ENCODE assay signal across 7 cellular contexts in genomic region chr12:103434165-103435105, GRCh38.
A peak's percentile ranks its signal among the peaks of the same experiment; 100 is the strongest.
DNase-seq lines count a peak whose midpoint lies in the region; FAIRE-seq and TF ChIP-seq lines count a peak whose summit lies in the region.
"Not testable (repeated sequence)": the region's sequence is repeated elsewhere in the genome, so short reads cannot be mapped to it uniquely, and the experiment has no call there.

No MANE protein-coding gene starts in this region.

- H3K4me3 ChIP-seq in MM.1S (ENCODE audit: low read length); bronchial epithelial cell (ENCODE audit: low read depth, low read length); keratinocyte (ENCODE audit: control insufficient read depth in 2 of 3, extremely low read depth in 1 of 3, insufficient read depth in 2 of 3, low read depth in 1 of 3, low read length in 3 of 3); trophoblast cell (ENCODE audit: low read depth, low read length): not testable (repeated sequence)

- H3K9ac ChIP-seq in MM.1S (ENCODE audit: low read length); keratinocyte (ENCODE audit: control insufficient read depth, extremely low read depth, insufficient read depth, low read length); trophoblast cell (ENCODE audit: low read length): not testable (repeated sequence)

- H3K4me2 ChIP-seq in MM.1S (ENCODE audit: low read depth, low read length): peak overlapping the region; percentile 4; the same call in 1 of the 2 replicates
- not testable (repeated sequence) for H3K4me2 ChIP-seq in keratinocyte (ENCODE audit: control insufficient read depth, extremely low read depth, insufficient read depth, low read depth, low read length); trophoblast cell (ENCODE audit: low read length)

- H3F3A ChIP-seq in MM.1S (ENCODE audit: insufficient read depth, low read length): not testable (repeated sequence)

- not testable (repeated sequence) for H4K20me1 ChIP-seq in MM.1S (ENCODE audit: insufficient read depth, low read length); keratinocyte (ENCODE audit: control insufficient read depth, extremely low read depth, insufficient read depth, low read length)

- H2BK120ac ChIP-seq in trophoblast cell (ENCODE audit: insufficient read depth, low read length, poor library complexity): not testable (repeated sequence)

- not testable (repeated sequence) for H3K4me1 ChIP-seq in MM.1S (ENCODE audit: low read length); keratinocyte (ENCODE audit: control insufficient read depth, extremely low read depth, insufficient read depth, low read length); trophoblast cell (ENCODE audit: control insufficient read depth in 1 of 2, insufficient read depth in 2 of 2, low read length in 2 of 2)

- H3K27ac ChIP-seq in MM.1S (ENCODE audit: low read length); keratinocyte (ENCODE audit: control insufficient read depth, insufficient read depth, low read length); trophoblast cell (ENCODE audit: low read depth, low read length): not testable (repeated sequence)

- H3K27me3 ChIP-seq in MM.1S (replicated peaks; ENCODE audit: insufficient read depth, low read length); bronchial epithelial cell (ENCODE audit: control insufficient read depth, insufficient read depth, low read length); keratinocyte (ENCODE audit: control insufficient read depth, extremely low read depth, insufficient read depth, low read length); trophoblast cell (ENCODE audit: insufficient read depth, low read length): not testable (repeated sequence)

- not testable (repeated sequence) for H3K79me1 ChIP-seq in trophoblast cell (ENCODE audit: low read length)

- not testable (repeated sequence) for H3K14ac ChIP-seq in trophoblast cell (ENCODE audit: low read length)

- H3K9me3 ChIP-seq in MM.1S (replicated peaks; ENCODE audit: insufficient read depth, low read length); keratinocyte (ENCODE audit: control insufficient read depth, low read depth, low read length); trophoblast cell (ENCODE audit: insufficient read depth, low read depth, low read length): not testable (repeated sequence)

- not testable (repeated sequence) for H2BK12ac ChIP-seq in trophoblast cell (ENCODE audit: low read length)

- peak; percentile 36 for FAIRE-seq in bronchial epithelial cell (lab: Jason Lieb, UNC)
- peak; percentile 13 for FAIRE-seq in keratinocyte (lab: Jason Lieb, UNC)

- H3K9me2 ChIP-seq in MM.1S (replicated peaks; ENCODE audit: insufficient read depth, low read length): not testable (repeated sequence)

- peak overlapping the region; percentile 57 for H3K4me3 Mint-ChIP-seq in T-helper 1 cell treated with Interleukin-12 subunit alpha and Interleukin-12 subunit beta and Interleukin-4 antibody, amounts not matched to agents 30 μg/mL and 1 μg/mL, for 36 hours
- peak overlapping the region; percentile 53 for H3K4me3 Mint-ChIP-seq in activated T-cell treated with anti-CD3 and anti-CD28 coated beads, Interleukin-2, amount 50 U/mL, for 24 hours

- H3K27me3 Mint-ChIP-seq in T-helper 1 cell treated with Interleukin-12 subunit alpha and Interleukin-12 subunit beta and Interleukin-4 antibody, amounts not matched to agents 30 μg/mL and 1 μg/mL, for 36 hours (ENCODE audit: low read depth); activated T-cell treated with anti-CD3 and anti-CD28 coated beads, Interleukin-2, amount 50 U/mL, for 24 hours: not testable (repeated sequence)

- H3K79me2 ChIP-seq in MM.1S (ENCODE audit: low read length); keratinocyte (ENCODE audit: control insufficient read depth, insufficient read depth, low read length); trophoblast cell (ENCODE audit: control insufficient read depth, insufficient read depth, low read length, poor library complexity): not testable (repeated sequence)

- H3K23ac ChIP-seq in trophoblast cell (ENCODE audit: low read length): not testable (repeated sequence)

- peak overlapping the region; percentile 14 for H4K91ac ChIP-seq in trophoblast cell (ENCODE audit: low read depth, low read length)

- H4K8ac ChIP-seq in trophoblast cell (ENCODE audit: low read depth, low read length): peak overlapping the region; percentile 54

- H3K9me1 ChIP-seq in keratinocyte (ENCODE audit: control insufficient read depth, extremely low read depth, insufficient read depth, low read length): not testable (repeated sequence)

- not testable (repeated sequence) for H2BK5ac ChIP-seq in trophoblast cell (ENCODE audit: low read depth, low read length, poor library complexity)

- TF ChIP-seq CTCF in MM.1S (IDR thresholded peaks at IDR 0.05; ENCODE audit: low read length); bronchial epithelial cell (IDR thresholded peaks at IDR 0.05; ENCODE audit: insufficient read depth, low read length, severe bottlenecking); keratinocyte (optimal IDR thresholded peaks at IDR 0.05 in 1 of 3, IDR thresholded peaks at IDR 0.05 in 1 of 3, conservative IDR thresholded peaks at IDR 0.05 in 1 of 3; ENCODE audit: extremely low read depth in 1 of 3, insufficient read depth in 2 of 3, low read length in 3 of 3): not testable (repeated sequence)

- dilution Hi-C loops in keratinocyte (cut with MboI; ENCODE audit: extremely low pct_ligation_motif_present, low sequenced_read_pairs): not testable (repeated sequence)

- H3K18ac ChIP-seq in trophoblast cell (ENCODE audit: low read length): not testable (repeated sequence)

- peak overlapping the region; percentile 63 for H3K27ac Mint-ChIP-seq in T-helper 1 cell treated with Interleukin-12 subunit alpha and Interleukin-12 subunit beta and Interleukin-4 antibody, amounts not matched to agents 30 μg/mL and 1 μg/mL, for 36 hours
- peak overlapping the region; percentile 29 for H3K27ac Mint-ChIP-seq in activated T-cell treated with anti-CD3 and anti-CD28 coated beads, Interleukin-2, amount 50 U/mL, for 24 hours

- H3K4ac ChIP-seq in trophoblast cell (ENCODE audit: low read depth, low read length): not testable (repeated sequence)

- H4K12ac ChIP-seq in trophoblast cell (ENCODE audit: low read depth, low read length): not testable (repeated sequence)

- peaks cover 21% of the 10 kb centered on the region for H3K36me3 Mint-ChIP-seq in T-helper 1 cell treated with Interleukin-12 subunit alpha and Interleukin-12 subunit beta and Interleukin-4 antibody, amounts not matched to agents 30 μg/mL and 1 μg/mL, for 36 hours (ENCODE audit: low read depth)
- H3K36me3 Mint-ChIP-seq in activated T-cell treated with anti-CD3 and anti-CD28 coated beads, Interleukin-2, amount 50 U/mL, for 24 hours (ENCODE audit: low read depth): not testable (repeated sequence)

- DNase-seq in Daoy (ENCODE audit: low read depth) (peak; percentile 2), MM.1S (peak; percentile 10), trophoblast cell (peak in 1 of 2 donors; percentile 12)
- DNase-seq in activated T-cell treated with anti-CD3 and anti-CD28 coated beads, Interleukin-2, amount 50 U/mL, for 24 hours; bronchial epithelial cell (ENCODE audit: low read depth); keratinocyte (ENCODE audit: low read depth, low spot score): not testable (repeated sequence)

- H2AK5ac ChIP-seq in trophoblast cell (ENCODE audit: low read length): not testable (repeated sequence)

- peaks cover 33% of the 10 kb centered on the region for H3K9me3 Mint-ChIP-seq in T-helper 1 cell treated with Interleukin-12 subunit alpha and Interleukin-12 subunit beta and Interleukin-4 antibody, amounts not matched to agents 30 μg/mL and 1 μg/mL, for 36 hours
- H3K9me3 Mint-ChIP-seq in activated T-cell treated with anti-CD3 and anti-CD28 coated beads, Interleukin-2, amount 50 U/mL, for 24 hours: peaks cover 18% of the 10 kb centered on the region

- no CpG with 5 or more reads among the region's 33 CpGs for WGBS in trophoblast cell (ENCODE audit: extremely low coverage, insufficient coverage, insufficient read length)

- not testable (repeated sequence) for H2AFZ ChIP-seq in MM.1S (ENCODE audit: low read length); keratinocyte (ENCODE audit: control insufficient read depth, low read length); trophoblast cell (ENCODE audit: insufficient read depth, low read length, poor library complexity)

- H3K36me3 ChIP-seq in MM.1S (replicated peaks; ENCODE audit: insufficient read depth, low read length); bronchial epithelial cell (ENCODE audit: control insufficient read depth, insufficient read depth, low read length); keratinocyte (ENCODE audit: control insufficient read depth in 2 of 2, extremely low read depth in 1 of 2, insufficient read depth in 2 of 2, low read length in 2 of 2); trophoblast cell (ENCODE audit: control insufficient read depth in 1 of 2, insufficient read depth in 2 of 2, low read length in 2 of 2): not testable (repeated sequence)

- peaks cover 12% of the 10 kb centered on the region for H3K4me1 Mint-ChIP-seq in T-helper 1 cell treated with Interleukin-12 subunit alpha and Interleukin-12 subunit beta and Interleukin-4 antibody, amounts not matched to agents 30 μg/mL and 1 μg/mL, for 36 hours (ENCODE audit: low read depth)
- H3K4me1 Mint-ChIP-seq in activated T-cell treated with anti-CD3 and anti-CD28 coated beads, Interleukin-2, amount 50 U/mL, for 24 hours (ENCODE audit: low read depth): not testable (repeated sequence)
